ENCODE assay signal across 19 cellular contexts in genomic region chr2:188894028-188894427, GRCh38.
"Had no signal": no experiment of that assay in that cellular context is flagged by ENCODE, and none has a peak within 500 bp of the region (broad histone marks: within the 10 kb centered on the region; RNA-seq: fewer than 3 reads in every experiment).

No MANE protein-coding gene starts in this region.

- H3K27ac Mint-ChIP-seq: memory B cell; naive thymus-derived CD4-positive, alpha-beta T cell; type B pancreatic cell had no signal

- H3K4me3 Mint-ChIP-seq: memory B cell; naive thymus-derived CD4-positive, alpha-beta T cell; type B pancreatic cell had no signal

- H3K27me3 Mint-ChIP-seq: memory B cell, type B pancreatic cell had no signal

- H3K9me3 Mint-ChIP-seq: type B pancreatic cell had no signal

- ATAC-seq: heart left ventricle; left lobe of liver; lower lobe of right lung; naive thymus-derived CD4-positive, alpha-beta T cell had no signal

- H3K27ac ChIP-seq: dorsolateral prefrontal cortex, heart left ventricle, lower lobe of right lung, right atrium auricular region, thyroid gland had no signal

- H3K36me3 Mint-ChIP-seq: memory B cell; naive thymus-derived CD4-positive, alpha-beta T cell; type B pancreatic cell had no signal

- H3K27me3 ChIP-seq: dorsolateral prefrontal cortex, heart left ventricle, right atrium auricular region, sigmoid colon, stomach, thyroid gland had no signal

- H3K9me3 ChIP-seq: lower lobe of right lung, thyroid gland had no signal

- DNase-seq: cortex of kidney; dorsolateral prefrontal cortex; effector CD8-positive, alpha-beta T cell; heart left ventricle; hypothalamus; kidney glomerular epithelial cell; lower lobe of right lung; naive thymus-derived CD4-positive, alpha-beta T cell; posterior cingulate gyrus; sigmoid colon; stimulated activated CD4-positive, alpha-beta T cell treated with anti-CD3 and anti-CD28 coated beads, Interleukin-12 subunit alpha, Interleukin-12 subunit beta, amount 100 ng/mL, for 4 hours; stimulated activated naive CD4-positive, alpha-beta T cell; stomach; thyroid gland had no signal

- H3K4me1 ChIP-seq: lower lobe of right lung, right atrium auricular region had no signal

- H3K4me3 ChIP-seq: dorsolateral prefrontal cortex, heart left ventricle, lower lobe of right lung, right atrium auricular region, sigmoid colon, skin epidermis, stomach, thyroid gland had no signal

- H3K36me3 ChIP-seq: heart left ventricle, lower lobe of right lung, right atrium auricular region, sigmoid colon, stomach, thyroid gland had no signal

- H3K4me1 Mint-ChIP-seq: memory B cell; naive thymus-derived CD4-positive, alpha-beta T cell had no signal
